In genomic region chr9:109442716-109443115, GRCh38 we compare ENCODE assay signal across 26 cellular contexts. TPM values are rescaled to one million over a fixed set of nuclear protein-coding genes. Genes with fewer than 3 reads are reported as not detected.
DNase-seq lines count a peak whose midpoint lies in the region; ATAC-seq and TF ChIP-seq lines count a peak whose summit lies in the region.
"Had no signal": no experiment of that assay in that cellular context is flagged by ENCODE, and none has a peak within 500 bp of the region (broad histone marks: within the 10 kb centered on the region; RNA-seq: fewer than 3 reads in every experiment).

No MANE protein-coding gene starts in this region.

- no peaks in the 10 kb centered on the region for H3K4me1 ChIP-seq in mucosa of descending colon (ENCODE audit: low read depth)
- H3K4me1 ChIP-seq: Caco-2 had no signal

- no peak for TF ChIP-seq CTCF in RWPE1 (conservative IDR thresholded peaks at IDR 0.05; ENCODE audit: low read depth)
- no peak for TF ChIP-seq CTCF in mucosa of descending colon (IDR thresholded peaks at IDR 0.05)

- intact Hi-C loops in mucosa of descending colon (cut with DNase I, micrococcal nuclease), result loop anchor here in 1 of 2 donors (5.0 kb wide), 1 partner anchor 80 kb away; no protein-coding TSS in a partner anchor

- H3K4me3 ChIP-seq in mucosa of descending colon, result no peak overlapping the region
- H3K4me3 ChIP-seq: A549, GM23338, K562, MG63, SK-N-MC had no signal

- no peaks in the 10 kb centered on the region for H3K9me3 ChIP-seq in mucosa of descending colon
- H3K9me3 ChIP-seq: A549, Caco-2, MG63 had no signal

- H3K36me3 ChIP-seq in mucosa of descending colon (ENCODE audit: low read depth), result no peaks in the 10 kb centered on the region

- POLR2A ChIA-PET in RWPE1 (lab: Yijun Ruan, JAX; ENCODE audit: low non-redundant PET), result no interaction called here

- peak; percentile 61 for ATAC-seq in mucosa of descending colon
- ATAC-seq: A549; CD8-positive, alpha-beta T cell; GM23338; K562 had no signal

- DNase-seq in LoVo (ENCODE audit: low spot score) (peak; percentile 38), RWPE1 (ENCODE audit: low spot score) (peak; percentile 81), epithelial cell of prostate (ENCODE audit: low read depth, low spot score) (no peak), mucosa of descending colon (no peak), NCI-H2196 treated with DMSO at 0.1 percent for 48 hours (lab: John Stamatoyannopoulos, UW; ENCODE audit: unreplicated experiment) (no peak), NOMO-1 treated with DMSO at 0.1 percent for 48 hours (lab: John Stamatoyannopoulos, UW; ENCODE audit: unreplicated experiment) (no peak)
- no peak for DNase-seq in activated naive CD4-positive, alpha-beta T cell treated with Interleukin-2 at 50 U/mL for 16 hours
- DNase-seq: Caco-2; CD8-positive, alpha-beta T cell; H9; Kasumi-1; MG63; NCI-H1105 treated with DMSO at 0.1 percent for 48 hours; NCI-H146; NCI-H1930; NCI-H2107; NCI-H446; NCI-H524 treated with DMSO at 0.1 percent for 48 hours; NCI-H774; RPMI8226; SIG-M5 had no signal

- H3K27ac ChIP-seq in RWPE1 (peak overlapping the region; percentile 9), epithelial cell of prostate (peak overlapping the region; percentile 60)
- H3K27ac ChIP-seq: C4-2B, SK-N-MC had no signal

- CTCF ChIA-PET in RWPE1 (lab: Yijun Ruan, JAX), result interaction anchor here (0.6 to 4.8 kb wide), 6 partner anchors 24 to 391 kb away, joined by 3 to 129 read pairs (median 4); no protein-coding TSS in a partner anchor

RNA-seq across cellular contexts. Expression of gene PTPN3, which starts 55.4 kb away (rescaled TPM):
- 10 to 100 TPM; 13.2 to 30.3 (median 25.8) TPM for total RNA-seq in mucosa of descending colon
- total RNA-seq: CD8-positive, alpha-beta T cell had no signal

Comparison
In these comparisons a context has a peak if more than half of its experiments do, and no peak if none do; other contexts are left out.
1. DNase-seq: peak in LoVo (single experiment) and RWPE1 (single experiment); none in epithelial cell of prostate (single experiment), mucosa of descending colon (0 of 3), activated naive CD4-positive, alpha-beta T cell treated with Interleukin-2 at 50 U/mL for 16 hours (single experiment), NCI-H2196 treated with DMSO at 0.1 percent for 48 hours (single experiment) and NOMO-1 treated with DMSO at 0.1 percent for 48 hours (single experiment).